ENCODE assay signal across 24 cellular contexts in the genomic region with DNA sequence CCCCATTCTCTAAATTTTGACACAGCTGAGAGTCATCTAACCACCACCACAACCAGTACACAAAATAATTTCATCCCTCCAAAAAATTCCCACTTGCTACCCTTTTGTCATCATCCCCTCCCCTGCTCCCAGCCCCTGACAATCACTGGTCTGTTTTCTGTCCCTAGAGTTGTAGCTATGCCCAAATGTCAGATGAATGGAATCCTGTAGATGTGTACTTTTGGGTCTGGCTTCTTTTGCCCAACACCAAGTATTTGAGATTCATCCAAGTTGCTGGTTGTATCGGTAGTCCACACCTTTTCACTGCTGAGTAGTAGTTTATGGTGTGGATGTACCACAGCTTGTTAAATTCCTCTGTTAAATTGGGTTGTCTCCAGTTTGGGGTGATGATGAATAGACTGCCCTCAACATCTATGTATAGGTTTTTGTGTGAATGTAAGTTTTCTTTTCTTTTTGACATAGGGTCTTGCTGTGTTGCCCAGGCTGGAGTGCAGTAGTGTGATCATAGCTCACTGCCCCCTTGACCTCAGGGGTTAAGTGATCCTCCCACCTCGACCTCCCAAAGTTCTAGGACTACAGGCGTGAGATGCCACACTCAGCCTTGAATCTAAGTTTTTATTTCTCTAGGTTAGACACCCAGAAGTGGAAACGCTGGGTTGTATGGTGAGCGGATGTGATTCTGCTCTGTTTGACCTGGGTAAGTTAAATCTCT. TPM values are rescaled to one million over a fixed set of nuclear protein-coding genes. Genes with fewer than 3 reads are reported as not detected.
DNase-seq lines count a peak whose midpoint lies in the region; ATAC-seq and TF ChIP-seq lines count a peak whose summit lies in the region.
"Had no signal": no experiment of that assay in that cellular context is flagged by ENCODE, and none has a peak within 500 bp of the region (broad histone marks: within the 10 kb centered on the region; RNA-seq: fewer than 3 reads in every experiment).

No MANE protein-coding gene starts in this region.

- no peak overlapping the region for H4K8ac ChIP-seq in H9 (replicated peaks; ENCODE audit: insufficient read length, low read depth, low read length)
- H4K8ac ChIP-seq in trophoblast cell (ENCODE audit: low read depth, low read length) = no peak overlapping the region

- H3K27me3 ChIP-seq in H9 (ENCODE audit: insufficient read depth, low read length) = no peaks in the 10 kb centered on the region
- no peaks in the 10 kb centered on the region for H3K27me3 ChIP-seq in trophoblast cell (ENCODE audit: insufficient read depth, low read length)
- no peaks in the 10 kb centered on the region for H3K27me3 ChIP-seq in PC-9 (ENCODE audit: insufficient read depth, low read depth)
- H3K27me3 ChIP-seq: heart left ventricle, neural progenitor cell had no signal

- intact Hi-C loops in PC-9 (cut with micrococcal nuclease; ENCODE audit: unreplicated experiment) = no loop called here

- no peak overlapping the region for H3T11ph ChIP-seq in H9 (ENCODE audit: low read length)

- H3K9ac ChIP-seq in H9 (ENCODE audit: extremely low read depth, insufficient read length, low read length) (no peak overlapping the region), trophoblast cell (ENCODE audit: low read length) (no peak overlapping the region)
- H3K9ac ChIP-seq: neural progenitor cell had no signal

- H3K4me3 ChIP-seq in trophoblast cell (ENCODE audit: low read depth, low read length) (no peak overlapping the region), PC-9 (no peak overlapping the region)
- H3K4me3 ChIP-seq: HAP-1, heart left ventricle, neural progenitor cell, tibial artery had no signal

- no peak overlapping the region for H4K5ac ChIP-seq in H9 (ENCODE audit: insufficient read length, low read depth, low read length)

- POLR2A ChIA-PET in PC-9 (lab: Charles Lee; ENCODE audit: unreplicated experiment) = no interaction called here

- H3K23ac ChIP-seq in H9 (ENCODE audit: insufficient read length, low read depth, low read length) = no peak overlapping the region
- no peak overlapping the region for H3K23ac ChIP-seq in trophoblast cell (ENCODE audit: low read length)

- no peaks in the 10 kb centered on the region for H3K36me3 ChIP-seq in trophoblast cell (ENCODE audit: control insufficient read depth in 1 of 2, insufficient read depth in 2 of 2, low read length in 2 of 2)
- no peaks in the 10 kb centered on the region for H3K36me3 ChIP-seq in PC-9 (ENCODE audit: low read depth)
- H3K36me3 ChIP-seq: HAP-1, heart left ventricle, neural progenitor cell, tibial artery had no signal

- peak overlapping the region; percentile 73 to 89 (median 81); a peak in 6 of 7 replicates for H3K27ac Mint-ChIP-seq in H9
- peak overlapping the region; percentile 32 for H3K27ac Mint-ChIP-seq in T-helper 17 cell
- H3K27ac Mint-ChIP-seq: progenitor cell of endocrine pancreas had no signal

- H4K20me1 ChIP-seq in H9 (ENCODE audit: control insufficient read depth, insufficient read depth, insufficient read length) (no peaks in the 10 kb centered on the region), PC-9 (ENCODE audit: insufficient read depth) (no peaks in the 10 kb centered on the region)

- H3K9me3 Mint-ChIP-seq in H9 = peaks cover 9 to 10% of the 10 kb centered on the region in 2 experiments
- H3K9me3 Mint-ChIP-seq: activated T-cell treated with anti-CD3 and anti-CD28 coated beads, Interleukin-2, amount 50 U/mL, for 4 hours had no signal

- H3K27me3 Mint-ChIP-seq in H9 (ENCODE audit: low read depth) (no peaks in the 10 kb centered on the region), T-helper 17 cell (no peaks in the 10 kb centered on the region)
- H3K27me3 Mint-ChIP-seq: progenitor cell of endocrine pancreas had no signal

- no peak overlapping the region for H4K91ac ChIP-seq in H9 (ENCODE audit: insufficient read length, low read depth, low read length)
- H4K91ac ChIP-seq in trophoblast cell (ENCODE audit: low read depth, low read length) = peak overlapping the region; percentile 13

- H3K27ac ChIP-seq in H9 (ENCODE audit: insufficient read length, low read depth, low read length) (no peak overlapping the region), trophoblast cell (ENCODE audit: low read depth, low read length) (peak overlapping the region; percentile 32), PC-9 (no peak overlapping the region)
- H3K27ac ChIP-seq: heart left ventricle, neural progenitor cell, RWPE1, tibial artery had no signal

- no peak overlapping the region for H2BK12ac ChIP-seq in H9 (ENCODE audit: insufficient read length, low read depth, low read length)
- peak overlapping the region; percentile 72 for H2BK12ac ChIP-seq in trophoblast cell (ENCODE audit: low read length)

- no peak overlapping the region for H4K12ac ChIP-seq in trophoblast cell (ENCODE audit: low read depth, low read length)

- H3K4me2 ChIP-seq in H9 (ENCODE audit: insufficient read depth, insufficient read length, low read length) = no peak overlapping the region
- H3K4me2 ChIP-seq in trophoblast cell (ENCODE audit: low read length) = no peak overlapping the region
- H3K4me2 ChIP-seq in PC-9 = no peak overlapping the region
- H3K4me2 ChIP-seq: neural progenitor cell had no signal

- H3K9me2 ChIP-seq in PC-9 (ENCODE audit: insufficient read depth) = no peaks in the 10 kb centered on the region

- H3K56ac ChIP-seq in H9 (ENCODE audit: insufficient read length, low read depth, low read length) = no peak overlapping the region

- H3K4me3 Mint-ChIP-seq in H9 (peak overlapping the region in 1 of 2 experiments; percentile 41; a peak in 2 of 5 replicates), T-helper 17 cell (no peak overlapping the region)
- H3K4me3 Mint-ChIP-seq: activated T-cell treated with anti-CD3 and anti-CD28 coated beads, Interleukin-2, amount 50 U/mL, for 4 hours; neural progenitor cell had no signal

- no CpG with 5 or more reads among the region's 5 CpGs for WGBS in H9 (ENCODE audit: extremely low coverage, insufficient read length, low lambda C conversion rate)
- WGBS in trophoblast cell (ENCODE audit: extremely low coverage, insufficient coverage, insufficient read length) = no CpG with 5 or more reads among the region's 5 CpGs

- peaks cover 4% of the 10 kb centered on the region for H3K23me2 ChIP-seq in H9 (ENCODE audit: insufficient read length, low read depth, low read length, poor library complexity, severe bottlenecking)

- no peak overlapping the region for H2AK5ac ChIP-seq in H9 (ENCODE audit: insufficient read length, low read length)
- no peak overlapping the region for H2AK5ac ChIP-seq in trophoblast cell (ENCODE audit: low read length)

- H3K36me3 Mint-ChIP-seq in H9 (ENCODE audit: insufficient read depth in 1 of 3, low read depth in 3 of 3) (peaks cover 7 to 12% (median 8%) of the 10 kb centered on the region in 3 experiments), T-helper 17 cell (ENCODE audit: low read depth) (peaks cover 2% of the 10 kb centered on the region)

- H3K4me1 Mint-ChIP-seq in H9 = peaks cover 40 to 44% of the 10 kb centered on the region in 2 experiments
- H3K4me1 Mint-ChIP-seq in T-helper 17 cell = peaks cover 25% of the 10 kb centered on the region

- CTCF ChIA-PET in PC-9 (lab: Charles Lee) = interaction anchor here (0.6 kb wide), 1 partner anchor 1984 kb away, joined by 3 read pairs; no protein-coding TSS in a partner anchor

- H2AFZ ChIP-seq in H9 (ENCODE audit: low read length) (no peak overlapping the region), trophoblast cell (ENCODE audit: insufficient read depth, low read length, poor library complexity) (no peak overlapping the region), PC-9 (no peak overlapping the region)
- H2AFZ ChIP-seq: neural progenitor cell had no signal

- no peak overlapping the region for H2BK20ac ChIP-seq in H9 (ENCODE audit: low read depth, low read length, poor library complexity, severe bottlenecking)

- H2BK5ac ChIP-seq in H9 (ENCODE audit: insufficient read length, low read length) (no peak overlapping the region), trophoblast cell (ENCODE audit: low read depth, low read length, poor library complexity) (no peak overlapping the region)

- H3K18ac ChIP-seq in H9 (ENCODE audit: insufficient read length, low read depth, low read length) (no peak overlapping the region), trophoblast cell (ENCODE audit: low read length) (no peak overlapping the region)

- H2BK120ac ChIP-seq in H9 (ENCODE audit: low read depth, low read length, poor library complexity, severe bottlenecking) (no peak overlapping the region), trophoblast cell (ENCODE audit: insufficient read depth, low read length, poor library complexity) (peak overlapping the region; percentile 59)

- H3K9me3 ChIP-seq in H9 (ENCODE audit: control insufficient read depth, low read depth, low read length) = no peaks in the 10 kb centered on the region
- no peaks in the 10 kb centered on the region for H3K9me3 ChIP-seq in T-helper 17 cell (ENCODE audit: control insufficient read depth, low read length, poor library complexity, severe bottlenecking)
- no peaks in the 10 kb centered on the region for H3K9me3 ChIP-seq in trophoblast cell (ENCODE audit: insufficient read depth, low read depth, low read length)
- H3K9me3 ChIP-seq in PC-9 (ENCODE audit: insufficient read depth, low read depth) = no peaks in the 10 kb centered on the region
- H3K9me3 ChIP-seq: HAP-1, heart left ventricle, tibial artery had no signal

- H3K4me1 ChIP-seq in H9 (ENCODE audit: insufficient read depth, low read length) = peaks cover 7% of the 10 kb centered on the region; the same call in 1 of the 2 replicates
- H3K4me1 ChIP-seq in trophoblast cell (ENCODE audit: control insufficient read depth in 1 of 2, insufficient read depth in 2 of 2, low read length in 2 of 2) = peaks cover 22 to 31% of the 10 kb centered on the region in 2 experiments
- peaks cover 22% of the 10 kb centered on the region for H3K4me1 ChIP-seq in PC-9 (replicated peaks; ENCODE audit: insufficient read depth)

- no TSS peak for BruUV-seq in PC-9 (replicated peaks; lab: Mats Ljungman, UMichigan)

- no peak overlapping the region for H3K4ac ChIP-seq in H9 (ENCODE audit: low read depth, low read length)
- no peak overlapping the region for H3K4ac ChIP-seq in trophoblast cell (ENCODE audit: low read depth, low read length)

- H3K79me2 ChIP-seq in H9 (ENCODE audit: insufficient read depth, low read length) (no peaks in the 10 kb centered on the region), trophoblast cell (ENCODE audit: control insufficient read depth, insufficient read depth, low read length, poor library complexity) (peaks cover 2% of the 10 kb centered on the region), PC-9 (ENCODE audit: low read depth) (no peaks in the 10 kb centered on the region)

- H3F3A ChIP-seq in PC-9 (ENCODE audit: insufficient read depth, low read depth) = peaks cover 27% of the 10 kb centered on the region; the same call in 1 of the 2 replicates

- TF ChIP-seq CTCF in H9 (conservative IDR thresholded peaks at IDR 0.05) (no peak), PC-9 (conservative IDR thresholded peaks at IDR 0.05) (no peak)

- no peak overlapping the region for H2BK15ac ChIP-seq in H9 (ENCODE audit: low read depth, low read length)

- no peaks in the 10 kb centered on the region for H3K79me1 ChIP-seq in H9 (ENCODE audit: insufficient read depth, low read depth, low read length, poor library complexity, severe bottlenecking)
- H3K79me1 ChIP-seq in trophoblast cell (ENCODE audit: low read length) = peaks cover 25% of the 10 kb centered on the region

- no peak overlapping the region for H3K14ac ChIP-seq in H9 (ENCODE audit: insufficient read depth, low read length)
- H3K14ac ChIP-seq in trophoblast cell (ENCODE audit: low read length) = no peak overlapping the region

- ATAC-seq in T-helper 17 cell = no peak
- ATAC-seq: activated T-cell treated with anti-CD3 and anti-CD28 coated beads, Interleukin-2, amount 50 U/mL, for 4 hours; heart left ventricle had no signal

- no peak for DNase-seq in H9
- DNase-seq in T-helper 17 cell = no peak
- no peak for DNase-seq in trophoblast cell
- no peak for DNase-seq in PC-9
- no peak for DNase-seq in T-helper 2 cell
- DNase-seq: activated CD4-positive, CD25-positive, alpha-beta regulatory T cell treated with anti-CD3 and anti-CD28 coated beads, Interleukin-2, amount 50 U/mL, for 72 hours; activated CD8-positive, alpha-beta memory T cell treated with anti-CD3 and anti-CD28 coated beads for 24 hours; activated naive CD4-positive, alpha-beta T cell treated with anti-CD3 and anti-CD28 coated beads, Interleukin-2, amount 50 U/mL, for 16 hours; activated T-cell treated with anti-CD3 and anti-CD28 coated beads, Interleukin-2, amount 50 U/mL, for 4 hours; aorta; caudate nucleus; midbrain; NCI-H1105 treated with DMSO at 0.1 percent for 48 hours; NCI-H524; stimulated activated CD4-positive, alpha-beta T cell treated with anti-CD3 and anti-CD28 coated beads, Interleukin-1b, Interleukin-23, amount 100 ng/mL, for 48 hours; stimulated activated naive CD4-positive, alpha-beta T cell treated with Interleukin-2 at 50 U/mL for 16 hours; tibial artery had no signal

RNA-seq across cellular contexts. Expression of gene RMI2, which starts 14.6 kb away (rescaled TPM):
- total RNA-seq in H9 (2021) (55.7 and 57.6 TPM in 2 replicates), T-helper 17 cell (1 to 10 TPM; 1.4 to 2.1 TPM), PC-9 (2021) (29.0 and 38.0 TPM in 2 replicates)
- polyA plus RNA-seq in trophoblast cell (2013) = 22.5 and 22.8 TPM in 2 replicates

RNA-seq across cellular contexts. Expression of gene PRM1, which starts 49.6 kb away (rescaled TPM):
- not detected in 2 replicates for total RNA-seq in H9 (2021)
- not detected for total RNA-seq in T-helper 17 cell
- not detected in 2 replicates for polyA plus RNA-seq in trophoblast cell (2013)
- not detected in 2 replicates for total RNA-seq in PC-9 (2021)
- total RNA-seq: activated T-cell treated with anti-CD3 and anti-CD28 coated beads, Interleukin-2, amount 50 U/mL, for 4 hours; aorta; dermis microvascular lymphatic vessel endothelial cell; heart left ventricle; progenitor cell of endocrine pancreas; skeletal muscle tissue had no signal
- polyA plus RNA-seq: aorta, heart left ventricle had no signal

RNA-seq across cellular contexts. Expression of gene PRM2, which starts 54.4 kb away (rescaled TPM):
- not detected in 2 replicates for total RNA-seq in H9 (2021)
- not detected for total RNA-seq in T-helper 17 cell
- polyA plus RNA-seq in trophoblast cell (2013) = not detected in 2 replicates
- not detected in 2 replicates for total RNA-seq in PC-9 (2021)
- total RNA-seq: activated T-cell treated with anti-CD3 and anti-CD28 coated beads, Interleukin-2, amount 50 U/mL, for 4 hours; aorta; dermis microvascular lymphatic vessel endothelial cell; heart left ventricle; progenitor cell of endocrine pancreas; skeletal muscle tissue had no signal
- polyA plus RNA-seq: aorta, heart left ventricle had no signal

RNA-seq across cellular contexts. Expression of gene PRM3, which starts 57.3 kb away (rescaled TPM):
- total RNA-seq in H9 (2021) (not detected in 2 replicates), T-helper 17 cell (not detected), PC-9 (2021) (not detected in 2 replicates)
- not detected in 2 replicates for polyA plus RNA-seq in trophoblast cell (2013)
- total RNA-seq: activated T-cell treated with anti-CD3 and anti-CD28 coated beads, Interleukin-2, amount 50 U/mL, for 4 hours; aorta; dermis microvascular lymphatic vessel endothelial cell; heart left ventricle; progenitor cell of endocrine pancreas; skeletal muscle tissue had no signal
- polyA plus RNA-seq: aorta, heart left ventricle had no signal
